In the genomic region with DNA sequence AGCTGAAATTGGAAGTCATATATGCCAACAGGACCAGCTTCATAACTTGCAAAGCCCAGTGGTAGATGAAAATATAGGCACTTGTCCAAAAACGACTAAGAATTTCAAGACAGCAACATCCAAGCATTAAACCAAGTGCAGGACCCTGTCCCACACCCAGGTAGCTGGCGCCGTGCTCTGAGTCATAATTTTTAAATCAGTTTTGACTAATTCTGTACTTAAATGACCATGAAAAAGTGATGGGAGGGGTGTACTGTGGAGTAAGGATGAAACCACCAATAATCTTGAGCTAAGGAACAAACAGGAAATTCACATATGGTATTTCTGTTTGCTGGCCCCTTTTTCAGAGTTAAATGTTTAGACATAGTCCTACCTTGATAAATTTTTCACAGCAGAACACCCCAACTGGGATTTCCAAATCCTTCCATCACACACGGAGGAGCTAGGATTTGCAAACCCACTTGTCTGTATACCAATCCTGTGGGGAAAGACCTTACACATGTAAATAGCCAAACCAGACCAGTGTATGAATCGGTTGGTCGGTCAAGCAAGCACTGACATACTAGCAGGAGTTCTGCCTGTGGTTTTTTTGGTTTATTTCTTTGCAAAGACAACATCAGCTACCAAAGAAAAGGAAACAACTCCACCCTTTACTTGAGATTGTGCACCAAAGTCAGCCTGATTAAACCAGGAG, we compare ENCODE assay signal across 10 cellular contexts.
DNase-seq lines count a peak whose midpoint lies in the region; ATAC-seq lines count a peak whose summit lies in the region.
"Had no signal": no experiment of that assay in that cellular context is flagged by ENCODE, and none has a peak within 500 bp of the region (broad histone marks: within the 10 kb centered on the region; RNA-seq: fewer than 3 reads in every experiment).

No MANE protein-coding gene starts in this region.

- peak; percentile 52 for DNase-seq in DMS79 treated with DMSO at 0.1 percent for 48 hours (lab: John Stamatoyannopoulos, UW)
- DNase-seq in DMS79 (lab: John Stamatoyannopoulos, UW): no peak
- DNase-seq in naive B cell: peak; percentile 10
- no peak for DNase-seq in NCI-H2081 treated with DMSO at 0.1 percent for 48 hours (lab: John Stamatoyannopoulos, UW)
- no peak for DNase-seq in NCI-H2171 (lab: John Stamatoyannopoulos, UW)
- DNase-seq in COR-L47 (lab: John Stamatoyannopoulos, UW): no peak
- DNase-seq: NCI-H1694; stimulated activated CD8-positive, alpha-beta memory T cell treated with anti-CD3 and anti-CD28 coated beads, Interleukin-4, amount 100 ng/mL, for 48 hours had no signal

- peaks cover 0 to 7% of the 10 kb centered on the region in 2 donors for H3K36me3 Mint-ChIP-seq in naive B cell

- H3K4me3 Mint-ChIP-seq in naive B cell: peak overlapping the region in 7 of 8 donors; percentile 24 to 86 (median 64)

- H3K27ac Mint-ChIP-seq in naive B cell: peak overlapping the region in 4 of 6 donors; percentile 24 to 68 (median 56)

- H3K27me3 Mint-ChIP-seq in naive B cell: peaks cover 21 to 52% (median 50%) of the 10 kb centered on the region in 3 donors

- peaks cover 0 to 2% (median 0%) of the 10 kb centered on the region in 7 donors for H3K9me3 Mint-ChIP-seq in naive B cell

- peaks cover 23 to 28% (median 23%) of the 10 kb centered on the region in 3 donors for H3K4me1 Mint-ChIP-seq in naive B cell

- peak; percentile 90 for ATAC-seq in GM21619 (IDR thresholded peaks at IDR 0.05; ENCODE audit: unreplicated experiment)
- ATAC-seq in HG03439 (IDR thresholded peaks at IDR 0.05; ENCODE audit: unreplicated experiment): peak; percentile 84
- peak; percentile 91 to 92 for ATAC-seq in naive B cell (ENCODE audit: low read depth in 2 of 2)

Comparison
In these comparisons a context has a peak if more than half of its experiments do, and no peak if none do; other contexts are left out.
1. DNase-seq: peak in DMS79 treated with DMSO at 0.1 percent for 48 hours (single experiment) and naive B cell (single experiment); none in DMS79 (single experiment), NCI-H2081 treated with DMSO at 0.1 percent for 48 hours (single experiment), NCI-H2171 (single experiment) and COR-L47 (single experiment).
2. Peak in every context shown above with its lines, with median percentiles within 50 percentile points of each other: ATAC-seq.